ENCODE assay signal across 12 cellular contexts in the genomic region with DNA sequence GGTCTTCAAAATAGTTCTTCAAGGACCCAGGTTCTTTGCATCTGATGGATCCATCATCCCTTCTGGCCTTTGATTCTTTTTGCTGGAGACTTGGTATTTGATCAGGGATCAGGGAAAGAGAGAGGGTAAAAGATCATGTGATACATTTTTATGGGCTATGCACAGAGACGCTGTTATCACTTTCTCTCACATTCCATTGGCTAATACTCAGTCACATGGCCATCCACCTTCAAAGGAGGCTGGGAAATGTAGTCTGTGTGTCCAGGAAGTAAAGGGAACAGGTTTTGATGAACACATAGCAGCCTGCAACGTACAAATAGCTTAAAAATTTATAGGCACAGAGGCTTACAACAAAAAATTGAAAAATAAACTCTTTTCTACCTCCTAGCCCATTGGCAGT.
DNase-seq lines count a peak whose midpoint lies in the region; ATAC-seq, FAIRE-seq and TF ChIP-seq lines count a peak whose summit lies in the region.
"Had no signal": no experiment of that assay in that cellular context is flagged by ENCODE, and none has a peak within 500 bp of the region (broad histone marks: within the 10 kb centered on the region; RNA-seq: fewer than 3 reads in every experiment).

No MANE protein-coding gene starts in this region.

- ATAC-seq in HG03039 (IDR thresholded peaks at IDR 0.05; ENCODE audit: unreplicated experiment) (peak; percentile 47), lower lobe of right lung (no peak), GM18870 (IDR thresholded peaks at IDR 0.05; ENCODE audit: unreplicated experiment) (no peak)

- peak; percentile 14 for FAIRE-seq in GM19239 (lab: Jason Lieb, UNC)

- DNase-seq in Caki2 (ENCODE audit: low read depth) (peak; percentile 18), GM19239 (ENCODE audit: insufficient read length, low spot score) (no peak), OCI-M1 (lab: John Stamatoyannopoulos, UW) (peak; percentile 46), lower lobe of right lung (no peak), epidermal melanocyte (ENCODE audit: insufficient read length, low spot score) (no peak), foreskin melanocyte (no peak)
- DNase-seq: CD4-positive, alpha-beta T cell; hypothalamus; NCI-H226 had no signal

- H3K4me1 ChIP-seq in lower lobe of right lung = no peaks in the 10 kb centered on the region

- no peak for TF ChIP-seq CTCF in lower lobe of right lung (IDR thresholded peaks at IDR 0.05)

- H3K27me3 ChIP-seq in lower lobe of right lung (ENCODE audit: low read depth) = no peaks in the 10 kb centered on the region

- in situ Hi-C loops in Caki2 (cut with HindIII; ENCODE audit: low pct_unique_long_range_greater_than_20kb, low sequenced_read_pairs) = no loop called here

- no peaks in the 10 kb centered on the region for H3K9me3 ChIP-seq in lower lobe of right lung

- intact Hi-C loops in lower lobe of right lung (cut with DNase I) = no loop called here

- no peak overlapping the region for H3K27ac ChIP-seq in lower lobe of right lung
- H3K27ac ChIP-seq: skin epidermis had no signal

- no peaks in the 10 kb centered on the region for H3K36me3 ChIP-seq in lower lobe of right lung

- no peak overlapping the region for H3K4me3 ChIP-seq in lower lobe of right lung
- H3K4me3 ChIP-seq: skin epidermis had no signal

Comparison
In these comparisons a context has a peak if more than half of its experiments do, and no peak if none do; other contexts are left out.
1. DNase-seq: peak in Caki2 (single experiment) and OCI-M1 (single experiment); none in GM19239 (single experiment), lower lobe of right lung (single experiment), epidermal melanocyte (single experiment) and foreskin melanocyte (single experiment).